9 cellular contexts compared by ENCODE assay signal in the genomic region with DNA sequence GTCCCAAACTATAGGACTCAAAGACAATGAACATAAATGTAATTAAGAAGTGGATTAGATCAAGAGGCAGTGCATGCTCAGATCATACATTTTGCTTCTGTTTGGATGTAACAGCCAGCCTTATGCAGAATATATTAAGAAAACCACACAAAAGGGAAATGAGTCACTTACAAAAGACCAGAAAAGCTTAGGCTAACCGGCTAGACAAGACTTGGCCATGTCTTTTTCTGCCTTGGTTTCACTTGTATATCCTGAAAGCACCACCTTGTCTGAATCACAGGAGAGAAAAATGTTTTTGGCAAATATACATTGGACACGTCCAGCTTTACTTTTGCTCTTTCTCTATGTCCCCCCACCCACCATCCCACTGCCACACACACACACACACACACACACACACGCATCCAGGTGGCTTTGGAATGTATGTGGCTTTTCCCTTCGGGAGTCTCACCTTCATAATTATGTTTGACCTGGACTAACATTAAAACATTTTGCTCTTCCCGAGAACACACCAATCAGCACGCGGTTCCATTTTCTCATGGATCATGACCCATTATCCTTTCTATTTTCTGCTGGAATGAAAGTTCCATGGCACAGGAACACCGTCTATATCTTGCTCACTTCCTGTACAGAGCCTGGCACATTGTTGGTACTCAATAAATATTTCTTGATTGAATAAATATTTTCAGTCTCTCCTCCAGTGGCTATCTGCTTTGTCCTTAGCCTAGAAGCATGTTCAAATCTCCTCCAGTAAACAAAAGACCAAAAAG.
A peak's percentile ranks its signal among the peaks of the same experiment; 100 is the strongest.
DNase-seq lines count a peak whose midpoint lies in the region; ATAC-seq and TF ChIP-seq lines count a peak whose summit lies in the region.
"Had no signal": no experiment of that assay in that cellular context is flagged by ENCODE, and none has a peak within 500 bp of the region (broad histone marks: within the 10 kb centered on the region; RNA-seq: fewer than 3 reads in every experiment).

No MANE protein-coding gene starts in this region.

- DNase-seq in AML-193 (lab: John Stamatoyannopoulos, UW) (peak; percentile 13 to 31), GM20000 (ENCODE audit: low spot score) (peak; percentile 64), NCI-H2227 treated with DMSO at 0.1 percent for 48 hours (lab: John Stamatoyannopoulos, UW) (peak; percentile 5), BE2C (no peak), NCI-H187 treated with DMSO at 0.1 percent for 48 hours (lab: John Stamatoyannopoulos, UW) (no peak), CD1c-positive myeloid dendritic cell (ENCODE audit: extremely low spot score) (no peak)
- DNase-seq: activated CD4-positive, alpha-beta T cell treated with anti-CD3 and anti-CD28 coated beads for 48 hours had no signal

- H3K4me1 ChIP-seq in esophagus (ENCODE audit: control insufficient read depth in 2 of 2, insufficient read depth in 2 of 2, low read length in 1 of 2) (peaks cover 3 to 4% of the 10 kb centered on the region in 2 donors), BE2C (no peaks in the 10 kb centered on the region)

- H3K9me3 ChIP-seq in esophagus (ENCODE audit: control insufficient read depth in 2 of 2, insufficient read depth in 1 of 2, low read depth in 1 of 2, low read length in 1 of 2) (no peaks in the 10 kb centered on the region), BE2C (no peaks in the 10 kb centered on the region)

- H3K36me3 ChIP-seq in esophagus (ENCODE audit: control insufficient read depth in 2 of 2, insufficient read depth in 2 of 2, low read length in 1 of 2) (no peaks in the 10 kb centered on the region), BE2C (no peaks in the 10 kb centered on the region)

- TF ChIP-seq CTCF in GM20000 (IDR thresholded peaks at IDR 0.05; ENCODE audit: extremely low read depth, missing control alignments) (no peak), BE2C (IDR thresholded peaks at IDR 0.05; ENCODE audit: low read depth, low read length) (no peak)

- peak overlapping the region in 1 of 2 donors; percentile 27 for H3K4me3 ChIP-seq in esophagus (ENCODE audit: low read depth in 1 of 2, low read length in 2 of 2)
- H3K4me3 ChIP-seq in BE2C (ENCODE audit: low read depth, low read length), result no peak overlapping the region

- H3K27me3 ChIP-seq in esophagus (ENCODE audit: control insufficient read depth in 1 of 2, insufficient read depth in 2 of 2, low read length in 2 of 2) (no peaks in the 10 kb centered on the region), BE2C (no peaks in the 10 kb centered on the region)

- WGBS in esophagus, 2 donors, result 43 to 61% methylated on average over 8 of the region's 8 CpGs

- no peak for ATAC-seq in GM19328 (IDR thresholded peaks at IDR 0.05; ENCODE audit: unreplicated experiment)

- H3K27ac ChIP-seq in esophagus (ENCODE audit: low read depth in 2 of 2, low read length in 1 of 2), result peak overlapping the region; percentile 94 to 96

Comparison
In these comparisons a context has a peak if more than half of its experiments do, and no peak if none do; other contexts are left out.
1. DNase-seq: peak in AML-193 (2 of 2), GM20000 (single experiment) and NCI-H2227 treated with DMSO at 0.1 percent for 48 hours (single experiment); none in BE2C (single experiment), NCI-H187 treated with DMSO at 0.1 percent for 48 hours (single experiment) and CD1c-positive myeloid dendritic cell (single experiment).